Comparison of ENCODE assay signal across 17 cellular contexts in genomic region chr5:75362474-75362975, GRCh38. TPM values are rescaled to one million over a fixed set of nuclear protein-coding genes. Genes with fewer than 3 reads are reported as not detected.
A peak's percentile ranks its signal among the peaks of the same experiment; 100 is the strongest.
DNase-seq lines count a peak whose midpoint lies in the region; ATAC-seq and TF ChIP-seq lines count a peak whose summit lies in the region.
"Had no signal": no experiment of that assay in that cellular context is flagged by ENCODE, and none has a peak within 500 bp of the region (broad histone marks: within the 10 kb centered on the region; RNA-seq: fewer than 3 reads in every experiment).

No MANE protein-coding gene starts in this region.

- CTCF ChIA-PET in Calu3 (lab: Charles Lee), result no interaction called here

- H3K9me3 ChIP-seq in neural progenitor cell (ENCODE audit: low read depth), result no peaks in the 10 kb centered on the region
- H3K9me3 ChIP-seq: BE2C, SJCRH30 had no signal

- H2AFZ ChIP-seq in GM23338, result no peak overlapping the region
- no peak overlapping the region for H2AFZ ChIP-seq in neural progenitor cell (replicated peaks)

- H3K4me2 ChIP-seq in GM23338 (no peak overlapping the region), neural progenitor cell (no peak overlapping the region)

- TF ChIP-seq CTCF in Calu3 (IDR thresholded peaks at IDR 0.05; ENCODE audit: unreplicated experiment) (no peak), GM23338 (conservative IDR thresholded peaks at IDR 0.05; ENCODE audit: low read depth in 2 of 2) (no peak), brain (conservative IDR thresholded peaks at IDR 0.05) (no peak), neural progenitor cell (IDR thresholded peaks at IDR 0.05) (no peak), osteocyte (IDR thresholded peaks at IDR 0.05) (no peak)

- no peaks in the 10 kb centered on the region for H3K27me3 ChIP-seq in GM23338 (ENCODE audit: insufficient read depth)
- H3K27me3 ChIP-seq in neural progenitor cell, result no peaks in the 10 kb centered on the region
- H3K27me3 ChIP-seq: BE2C, SJCRH30 had no signal

- no peaks in the 10 kb centered on the region for H3K79me2 ChIP-seq in GM23338 (replicated peaks; ENCODE audit: insufficient read depth)
- H3K79me2 ChIP-seq in neural progenitor cell (ENCODE audit: low read depth), result no peaks in the 10 kb centered on the region

- no TSS peak for BruUV-seq in Calu3 (replicated peaks; lab: Mats Ljungman, UMichigan)

- DNase-seq in Calu3 (no peak), GM23338 (ENCODE audit: low spot score) (no peak), neural progenitor cell (ENCODE audit: low spot score) (no peak), osteocyte (ENCODE audit: extremely low spot score, unreplicated experiment) (no peak), NCI-H146 treated with DMSO at 0.1 percent for 48 hours (lab: John Stamatoyannopoulos, UW; ENCODE audit: unreplicated experiment) (no peak)
- DNase-seq in stimulated activated CD8-positive, alpha-beta memory T cell treated with anti-CD3 and anti-CD28 coated beads, Interleukin-4, amount 100 ng/mL, for 48 hours, result no peak
- DNase-seq: BE2C; CD4-positive, alpha-beta T cell; DMS53; HCEC 1CT; NCI-H1417; NCI-H1930; NCI-H2171; NCI-H446; PC-3 had no signal

- H3K27me3 Mint-ChIP-seq in Calu3 (ENCODE audit: unreplicated experiment) (no peaks in the 10 kb centered on the region), GM23338 (ENCODE audit: insufficient read depth, low read depth, poor library complexity) (no peaks in the 10 kb centered on the region), brain (no peaks in the 10 kb centered on the region), neural progenitor cell (ENCODE audit: insufficient read depth, low read depth) (peaks cover 6% of the 10 kb centered on the region), osteocyte (ENCODE audit: unreplicated experiment) (no peaks in the 10 kb centered on the region)
- H3K27me3 Mint-ChIP-seq: CD4-positive, alpha-beta T cell had no signal

- H3K27ac Mint-ChIP-seq in Calu3 (ENCODE audit: unreplicated experiment) (peak overlapping the region; percentile 41), GM23338 (peak overlapping the region; percentile 66; the same call in 1 of the 2 replicates), brain (peak overlapping the region; percentile 44 to 95 (median 75)), neural progenitor cell (no peak overlapping the region), osteocyte (ENCODE audit: unreplicated experiment) (no peak overlapping the region)
- H3K27ac Mint-ChIP-seq: CD4-positive, alpha-beta T cell had no signal

- H3K4me1 ChIP-seq in GM23338 (ENCODE audit: insufficient read depth), result peaks cover 16% of the 10 kb centered on the region; the same call in 1 of the 2 replicates
- H3K4me1 ChIP-seq in neural progenitor cell, result peaks cover 14% of the 10 kb centered on the region
- H3K4me1 ChIP-seq: SJCRH30 had no signal

- H3K9me2 ChIP-seq in GM23338 (ENCODE audit: insufficient read depth), result no peaks in the 10 kb centered on the region

- H3K36me3 Mint-ChIP-seq in Calu3 (ENCODE audit: insufficient read depth, unreplicated experiment), result peaks cover 86% of the 10 kb centered on the region
- H3K36me3 Mint-ChIP-seq in GM23338 (ENCODE audit: low read depth), result peaks cover 36% of the 10 kb centered on the region
- peaks cover 22% of the 10 kb centered on the region for H3K36me3 Mint-ChIP-seq in brain
- H3K36me3 Mint-ChIP-seq in neural progenitor cell, result peaks cover 27% of the 10 kb centered on the region
- H3K36me3 Mint-ChIP-seq in osteocyte (ENCODE audit: unreplicated experiment), result peaks cover 29% of the 10 kb centered on the region

- H4K20me1 ChIP-seq in GM23338 (replicated peaks; ENCODE audit: insufficient read depth), result peaks cover 13% of the 10 kb centered on the region; the same call in 1 of the 2 replicates
- peaks cover 47% of the 10 kb centered on the region for H4K20me1 ChIP-seq in neural progenitor cell (ENCODE audit: low read depth)

- ATAC-seq in GM23338, result peak; percentile 14; the same call in 2 of the 3 replicates
- ATAC-seq: PC-3 had no signal

- intact Hi-C loops in Calu3 (cut with micrococcal nuclease; ENCODE audit: unreplicated experiment), result no loop called here

- H3K4me3 Mint-ChIP-seq in Calu3 (ENCODE audit: low read depth, unreplicated experiment) (no peak overlapping the region), GM23338 (no peak overlapping the region), brain (no peak overlapping the region), neural progenitor cell (no peak overlapping the region), osteocyte (ENCODE audit: unreplicated experiment) (no peak overlapping the region)
- H3K4me3 Mint-ChIP-seq: CD4-positive, alpha-beta T cell had no signal

- no peaks in the 10 kb centered on the region for H3K4me1 Mint-ChIP-seq in Calu3 (ENCODE audit: low read depth, unreplicated experiment)
- H3K4me1 Mint-ChIP-seq in GM23338, result peaks cover 31% of the 10 kb centered on the region
- peaks cover 47% of the 10 kb centered on the region for H3K4me1 Mint-ChIP-seq in brain
- peaks cover 31% of the 10 kb centered on the region for H3K4me1 Mint-ChIP-seq in neural progenitor cell
- peaks cover 6% of the 10 kb centered on the region for H3K4me1 Mint-ChIP-seq in osteocyte (ENCODE audit: unreplicated experiment)

- H3F3A ChIP-seq in GM23338 (replicated peaks; ENCODE audit: low read depth), result peaks cover 18% of the 10 kb centered on the region; the same call in 1 of the 2 replicates
- H3F3A ChIP-seq in neural progenitor cell (ENCODE audit: low read depth), result peaks cover 71% of the 10 kb centered on the region

- H3K4me3 ChIP-seq in GM23338, result no peak overlapping the region
- H3K4me3 ChIP-seq in neural progenitor cell, result no peak overlapping the region
- H3K4me3 ChIP-seq: SJCRH30 had no signal

- H3K27ac ChIP-seq in GM23338 (ENCODE audit: low read depth), result peak overlapping the region; percentile 80
- peak overlapping the region; percentile 76 for H3K27ac ChIP-seq in neural progenitor cell
- H3K27ac ChIP-seq: SJCRH30 had no signal

- no peaks in the 10 kb centered on the region for H3K9me3 Mint-ChIP-seq in Calu3 (ENCODE audit: low read depth, unreplicated experiment)
- no peaks in the 10 kb centered on the region for H3K9me3 Mint-ChIP-seq in GM23338
- H3K9me3 Mint-ChIP-seq in brain, result no peaks in the 10 kb centered on the region
- H3K9me3 Mint-ChIP-seq in neural progenitor cell, result no peaks in the 10 kb centered on the region
- H3K9me3 Mint-ChIP-seq in osteocyte (ENCODE audit: unreplicated experiment), result no peaks in the 10 kb centered on the region
- H3K9me3 Mint-ChIP-seq: CD4-positive, alpha-beta T cell had no signal

- no peak overlapping the region for H3K9ac ChIP-seq in neural progenitor cell

- H3K36me3 ChIP-seq in GM23338 (ENCODE audit: insufficient read depth) (peaks cover 42% of the 10 kb centered on the region), neural progenitor cell (peaks cover 30% of the 10 kb centered on the region)

TF ChIP-seq in GM23338, 12 proteins besides CTCF, POLR2A, EP300 and RAD21 (continues in another document):
- TF ChIP-seq EZH2phosphoT487 (IDR thresholded peaks at IDR 0.05; ENCODE audit: unreplicated experiment) (no peak), NANOG (IDR thresholded peaks at IDR 0.05; ENCODE audit: borderline replicate concordance) (no peak), JUNB (IDR thresholded peaks at IDR 0.05; ENCODE audit: unreplicated experiment) (no peak), ETS1 (IDR thresholded peaks at IDR 0.05) (no peak)

RNA-seq across cellular contexts. Expression of gene HMGCR, which starts 25.5 kb away (rescaled TPM):
- 188 and 224 TPM in 2 replicates for total RNA-seq in Calu3 (2022)
- 331 and 381 TPM in 2 replicates for total RNA-seq in GM23338 (2014; rRNA removed; shearing (Covaris generic))
- polyA plus RNA-seq in GM23338 (2016; fragmentation: Nextera tagmentation; extraction: Ambion mirVana), result 60.6 and 72.2 TPM in 2 replicates
- 23.0 TPM for polyA plus RNA-seq in brain (ENCODE audit: insufficient read depth, low read depth, low replicate concordance)
- total RNA-seq in neural progenitor cell (ENCODE audit: low replicate concordance), result 227 and 248 TPM in 2 replicates
- 44.7 and 50.3 TPM in 2 replicates for total RNA-seq in osteocyte

Comparison
In these comparisons a context has a peak if more than half of its experiments do, and no peak if none do; other contexts are left out.
1. H3K27ac Mint-ChIP-seq: peak in Calu3 (single experiment), GM23338 (single experiment) and brain (5 of 5); none in neural progenitor cell (single experiment) and osteocyte (single experiment).